ENCODE assay signal across 8 cellular contexts in genomic region chr10:73251683-73252444, GRCh38. TPM values are rescaled to one million over a fixed set of nuclear protein-coding genes. Genes with fewer than 3 reads are reported as not detected.
DNase-seq lines count a peak whose midpoint lies in the region; TF ChIP-seq lines count a peak whose summit lies in the region.

No MANE protein-coding gene starts in this region.

- H3K9me3 Mint-ChIP-seq in HFFc6 (no peaks in the 10 kb centered on the region), nephron progenitor cell (no peaks in the 10 kb centered on the region)

- peak overlapping the region; percentile 94 for H3K27ac Mint-ChIP-seq in HFFc6
- peak overlapping the region; percentile 99 for H3K27ac Mint-ChIP-seq in nephron progenitor cell

- DNase-seq in EL (peak; percentile 14), HFFc6 (no peak), SW480 (ENCODE audit: low spot score) (peak; percentile 16), epithelial cell of proximal tubule (ENCODE audit: low read depth) (no peak), nephron progenitor cell (no peak), NCI-H1105 (lab: John Stamatoyannopoulos, UW) (no peak), GOT3 (lab: John Stamatoyannopoulos, UW) (no peak), NCI-H510A (lab: John Stamatoyannopoulos, UW) (no peak)

- TF ChIP-seq CTCF in HFFc6 (IDR thresholded peaks at IDR 0.05) (no peak), epithelial cell of proximal tubule (conservative IDR thresholded peaks at IDR 0.05; ENCODE audit: low read depth, low read length) (no peak), nephron progenitor cell (IDR thresholded peaks at IDR 0.05) (no peak)

- H3K36me3 Mint-ChIP-seq in HFFc6 (ENCODE audit: low read depth) = peaks cover 31% of the 10 kb centered on the region
- peaks cover 26% of the 10 kb centered on the region for H3K36me3 Mint-ChIP-seq in nephron progenitor cell (ENCODE audit: low read depth)

- H3K4me3 Mint-ChIP-seq in HFFc6 = peak overlapping the region; percentile 100
- peak overlapping the region; percentile 99 for H3K4me3 Mint-ChIP-seq in nephron progenitor cell

- peaks cover 44% of the 10 kb centered on the region for H3K4me1 Mint-ChIP-seq in HFFc6 (ENCODE audit: low read depth)
- peaks cover 48% of the 10 kb centered on the region for H3K4me1 Mint-ChIP-seq in nephron progenitor cell

- H3K27me3 Mint-ChIP-seq in HFFc6 (ENCODE audit: insufficient read depth) (no peaks in the 10 kb centered on the region), nephron progenitor cell (ENCODE audit: low read depth, poor library complexity) (no peaks in the 10 kb centered on the region)

- H3K4me3 ChIP-seq in epithelial cell of proximal tubule (ENCODE audit: low read depth, low read length) = peak overlapping the region; percentile 90

RNA-seq across cellular contexts. Expression of gene MRPS16, which starts 0.6 kb away (rescaled TPM):
- total RNA-seq in HFFc6 (2021; fragmentation: NEBNext Ultra II Directional; extraction: Animal tissue kit (Norgen Biotek cat#: 25700)) = 100 to 1,000 TPM; 100 to 140 (median 116) TPM
- 51.1 and 86.9 TPM in 2 replicates for total RNA-seq in epithelial cell of proximal tubule

RNA-seq across cellular contexts. Expression of gene DNAJC9, which starts 4.8 kb away (rescaled TPM):
- 10 to 100 TPM; 18.6 to 30.9 (median 27.1) TPM for total RNA-seq in HFFc6 (2021; fragmentation: NEBNext Ultra II Directional; extraction: Animal tissue kit (Norgen Biotek cat#: 25700))
- 69.0 and 96.4 TPM in 2 replicates for total RNA-seq in epithelial cell of proximal tubule

Comparison
In these comparisons a context has a peak if more than half of its experiments do, and no peak if none do; other contexts are left out.
1. DNase-seq: peak in EL (single experiment) and SW480 (single experiment); none in HFFc6 (single experiment), epithelial cell of proximal tubule (single experiment), nephron progenitor cell (single experiment), NCI-H1105 (single experiment), GOT3 (single experiment) and NCI-H510A (single experiment).